ENCODE assay signal across 1 cellular context in the genomic region with DNA sequence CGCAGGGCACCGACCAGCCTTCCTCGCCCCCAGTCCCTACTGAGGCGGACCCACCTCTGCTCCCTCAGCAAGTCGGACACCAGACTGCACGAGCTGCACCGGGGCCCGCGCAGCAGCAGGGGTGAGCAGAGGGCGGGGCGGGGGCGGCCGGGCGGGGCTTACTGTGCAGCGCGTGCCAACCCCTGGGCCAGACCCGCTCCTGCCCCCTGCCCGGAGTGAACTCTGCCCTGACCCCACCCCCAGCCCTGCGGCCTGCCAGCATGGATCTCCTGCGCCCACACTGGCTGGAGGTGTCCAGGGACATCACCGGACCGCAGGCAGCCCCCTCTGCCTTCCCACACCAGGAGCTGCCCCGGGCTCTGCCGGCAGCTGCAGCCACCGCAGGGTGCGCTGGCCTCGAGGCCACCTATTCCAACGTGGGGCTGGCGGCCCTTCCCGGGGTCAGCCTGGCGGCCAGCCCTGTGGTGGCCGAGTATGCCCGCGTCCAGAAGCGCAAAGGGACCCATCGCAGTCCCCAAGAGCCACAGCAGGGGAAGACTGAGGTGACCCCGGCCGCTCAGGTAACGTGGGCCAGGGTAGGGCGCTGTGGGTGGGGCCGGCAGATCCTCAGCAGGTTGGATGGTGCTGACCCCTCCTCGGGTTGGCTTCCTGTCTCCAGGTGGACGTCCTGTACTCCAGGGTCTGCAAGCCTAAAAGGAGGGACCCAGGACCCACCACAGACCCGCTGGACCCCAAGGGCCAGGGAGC.
TF ChIP-seq lines count a peak whose summit lies in the region.

No MANE protein-coding gene starts in this region.

TF ChIP-seq in HepG2, 621 proteins besides CTCF, POLR2A, EP300 and RAD21 (continued from another document and continues in another):
- TF ChIP-seq, protein P1, sequence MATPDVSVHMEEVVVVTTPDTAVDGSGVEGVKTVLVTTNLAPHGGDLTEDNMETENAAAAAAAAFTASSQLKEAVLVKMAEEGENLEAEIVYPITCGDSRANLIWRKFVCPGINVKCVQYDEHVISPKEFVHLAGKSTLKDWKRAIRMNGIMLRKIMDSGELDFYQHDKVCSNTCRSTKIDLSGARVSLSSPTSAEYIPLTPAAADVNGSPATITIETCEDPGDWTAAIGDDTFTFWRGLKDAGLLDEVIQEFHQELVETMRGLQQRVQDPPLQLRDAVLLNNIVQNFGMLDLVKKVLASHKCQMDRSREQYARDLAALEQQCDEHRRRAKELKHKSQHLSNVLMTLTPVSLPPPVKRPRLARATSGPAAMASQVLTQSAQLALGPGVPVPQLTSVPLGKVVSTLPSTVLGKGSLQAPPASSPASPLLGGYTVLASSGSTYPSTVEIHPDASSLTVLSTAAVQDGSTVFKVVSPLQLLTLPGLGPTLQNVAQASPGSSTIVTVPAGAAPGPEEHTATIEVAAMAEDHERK (CRISPR knock-in tag; IDR thresholded peaks at IDR 0.05; ENCODE audit: low read depth): no peak
- TF ChIP-seq ZNF749 (CRISPR knock-in tag; IDR thresholded peaks at IDR 0.05; ENCODE audit: borderline replicate concordance) (peak; percentile 90; the same call in 1 of the 2 replicates), SAP130 (CRISPR knock-in tag; IDR thresholded peaks at IDR 0.05; ENCODE audit: low read depth) (peak; percentile 97), ZSCAN22 (CRISPR knock-in tag; IDR thresholded peaks at IDR 0.05) (peak; percentile 82; the same call in 1 of the 2 replicates), RARG (CRISPR knock-in tag; IDR thresholded peaks at IDR 0.05; ENCODE audit: low read depth) (no peak; the same call in 1 of the 2 replicates), TMF1 (CRISPR knock-in tag; IDR thresholded peaks at IDR 0.05; ENCODE audit: low read depth) (peak; percentile 96), ZNF879 (CRISPR knock-in tag; IDR thresholded peaks at IDR 0.05) (no peak), ZNF547 (CRISPR knock-in tag; IDR thresholded peaks at IDR 0.05) (peak; percentile 82), ZNF143 (CRISPR knock-in tag; IDR thresholded peaks at IDR 0.05) (peak; percentile 36; the same call in 1 of the 2 replicates), ZNF713 (CRISPR knock-in tag; IDR thresholded peaks at IDR 0.05) (0 out of 2 replicates have a peak, but pooled peaks have one; percentile 86), ZNF44 (CRISPR knock-in tag; IDR thresholded peaks at IDR 0.05) (peak; percentile 97), NR2F1 (CRISPR knock-in tag; IDR thresholded peaks at IDR 0.05) (peak; percentile 72 to 89), ZNF260 (CRISPR knock-in tag; IDR thresholded peaks at IDR 0.05; ENCODE audit: borderline replicate concordance, low read depth) (0 out of 2 replicates have a peak, but pooled peaks have one; percentile 62), MAFF (IDR thresholded peaks at IDR 0.05; ENCODE audit: low read depth, low read length) (no peak), TAF1 (CRISPR knock-in tag; IDR thresholded peaks at IDR 0.05) (peak; percentile 94), SOX5 (CRISPR knock-in tag; IDR thresholded peaks at IDR 0.05; ENCODE audit: borderline replicate concordance) (peak; percentile 75), CEBPB (IDR thresholded peaks at IDR 0.05; ENCODE audit: borderline replicate concordance, low read depth, low read length) (no peak), HCFC1 (IDR thresholded peaks at IDR 0.05; ENCODE audit: low read depth, low read length) (no peak), WIZ (CRISPR knock-in tag; IDR thresholded peaks at IDR 0.05) (peak; percentile 29; the same call in 1 of the 2 replicates), PITX1 (CRISPR knock-in tag; IDR thresholded peaks at IDR 0.05) (peak; percentile 80; the same call in 1 of the 2 replicates), ZNF180 (CRISPR knock-in tag; IDR thresholded peaks at IDR 0.05; ENCODE audit: borderline replicate concordance, low read depth) (peak; percentile 84; the same call in 1 of the 2 replicates), ZNF33B (CRISPR knock-in tag; IDR thresholded peaks at IDR 0.05) (peak; percentile 98), ZNF546 (CRISPR knock-in tag; conservative IDR thresholded peaks at IDR 0.05) (peak; percentile 73; the same call in 1 of the 2 replicates), FOSL1 (CRISPR knock-in tag; IDR thresholded peaks at IDR 0.05; ENCODE audit: borderline replicate concordance) (peak; percentile 30; the same call in 1 of the 2 replicates), HNRNPK (IDR thresholded peaks at IDR 0.05; ENCODE audit: low read depth, low read length, poor library complexity, severe bottlenecking) (peak; percentile 78), SRSF9 (IDR thresholded peaks at IDR 0.05; ENCODE audit: borderline replicate concordance, insufficient read depth, low read depth, low read length, poor library complexity, severe bottlenecking) (no peak)
- TF ChIP-seq, protein P2, sequence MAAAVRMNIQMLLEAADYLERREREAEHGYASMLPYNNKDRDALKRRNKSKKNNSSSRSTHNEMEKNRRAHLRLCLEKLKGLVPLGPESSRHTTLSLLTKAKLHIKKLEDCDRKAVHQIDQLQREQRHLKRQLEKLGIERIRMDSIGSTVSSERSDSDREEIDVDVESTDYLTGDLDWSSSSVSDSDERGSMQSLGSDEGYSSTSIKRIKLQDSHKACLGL (CRISPR knock-in tag; IDR thresholded peaks at IDR 0.05): peak; percentile 84
- TF ChIP-seq, protein P3, sequence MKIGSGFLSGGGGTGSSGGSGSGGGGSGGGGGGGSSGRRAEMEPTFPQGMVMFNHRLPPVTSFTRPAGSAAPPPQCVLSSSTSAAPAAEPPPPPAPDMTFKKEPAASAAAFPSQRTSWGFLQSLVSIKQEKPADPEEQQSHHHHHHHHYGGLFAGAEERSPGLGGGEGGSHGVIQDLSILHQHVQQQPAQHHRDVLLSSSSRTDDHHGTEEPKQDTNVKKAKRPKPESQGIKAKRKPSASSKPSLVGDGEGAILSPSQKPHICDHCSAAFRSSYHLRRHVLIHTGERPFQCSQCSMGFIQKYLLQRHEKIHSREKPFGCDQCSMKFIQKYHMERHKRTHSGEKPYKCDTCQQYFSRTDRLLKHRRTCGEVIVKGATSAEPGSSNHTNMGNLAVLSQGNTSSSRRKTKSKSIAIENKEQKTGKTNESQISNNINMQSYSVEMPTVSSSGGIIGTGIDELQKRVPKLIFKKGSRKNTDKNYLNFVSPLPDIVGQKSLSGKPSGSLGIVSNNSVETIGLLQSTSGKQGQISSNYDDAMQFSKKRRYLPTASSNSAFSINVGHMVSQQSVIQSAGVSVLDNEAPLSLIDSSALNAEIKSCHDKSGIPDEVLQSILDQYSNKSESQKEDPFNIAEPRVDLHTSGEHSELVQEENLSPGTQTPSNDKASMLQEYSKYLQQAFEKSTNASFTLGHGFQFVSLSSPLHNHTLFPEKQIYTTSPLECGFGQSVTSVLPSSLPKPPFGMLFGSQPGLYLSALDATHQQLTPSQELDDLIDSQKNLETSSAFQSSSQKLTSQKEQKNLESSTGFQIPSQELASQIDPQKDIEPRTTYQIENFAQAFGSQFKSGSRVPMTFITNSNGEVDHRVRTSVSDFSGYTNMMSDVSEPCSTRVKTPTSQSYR (CRISPR knock-in tag; IDR thresholded peaks at IDR 0.05; ENCODE audit: borderline replicate concordance): peak; percentile 96
- TF ChIP-seq, protein P4, sequence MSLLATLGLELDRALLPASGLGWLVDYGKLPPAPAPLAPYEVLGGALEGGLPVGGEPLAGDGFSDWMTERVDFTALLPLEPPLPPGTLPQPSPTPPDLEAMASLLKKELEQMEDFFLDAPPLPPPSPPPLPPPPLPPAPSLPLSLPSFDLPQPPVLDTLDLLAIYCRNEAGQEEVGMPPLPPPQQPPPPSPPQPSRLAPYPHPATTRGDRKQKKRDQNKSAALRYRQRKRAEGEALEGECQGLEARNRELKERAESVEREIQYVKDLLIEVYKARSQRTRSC (CRISPR knock-in tag; IDR thresholded peaks at IDR 0.05; ENCODE audit: low read depth): peak; percentile 97
- TF ChIP-seq, protein P5, sequence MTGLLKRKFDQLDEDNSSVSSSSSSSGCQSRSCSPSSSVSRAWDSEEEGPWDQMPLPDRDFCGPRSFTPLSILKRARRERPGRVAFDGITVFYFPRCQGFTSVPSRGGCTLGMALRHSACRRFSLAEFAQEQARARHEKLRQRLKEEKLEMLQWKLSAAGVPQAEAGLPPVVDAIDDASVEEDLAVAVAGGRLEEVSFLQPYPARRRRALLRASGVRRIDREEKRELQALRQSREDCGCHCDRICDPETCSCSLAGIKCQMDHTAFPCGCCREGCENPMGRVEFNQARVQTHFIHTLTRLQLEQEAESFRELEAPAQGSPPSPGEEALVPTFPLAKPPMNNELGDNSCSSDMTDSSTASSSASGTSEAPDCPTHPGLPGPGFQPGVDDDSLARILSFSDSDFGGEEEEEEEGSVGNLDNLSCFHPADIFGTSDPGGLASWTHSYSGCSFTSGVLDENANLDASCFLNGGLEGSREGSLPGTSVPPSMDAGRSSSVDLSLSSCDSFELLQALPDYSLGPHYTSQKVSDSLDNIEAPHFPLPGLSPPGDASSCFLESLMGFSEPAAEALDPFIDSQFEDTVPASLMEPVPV (CRISPR knock-in tag; IDR thresholded peaks at IDR 0.05): peak; percentile 26; the same call in 1 of the 2 replicates
- TF ChIP-seq, protein P6, sequence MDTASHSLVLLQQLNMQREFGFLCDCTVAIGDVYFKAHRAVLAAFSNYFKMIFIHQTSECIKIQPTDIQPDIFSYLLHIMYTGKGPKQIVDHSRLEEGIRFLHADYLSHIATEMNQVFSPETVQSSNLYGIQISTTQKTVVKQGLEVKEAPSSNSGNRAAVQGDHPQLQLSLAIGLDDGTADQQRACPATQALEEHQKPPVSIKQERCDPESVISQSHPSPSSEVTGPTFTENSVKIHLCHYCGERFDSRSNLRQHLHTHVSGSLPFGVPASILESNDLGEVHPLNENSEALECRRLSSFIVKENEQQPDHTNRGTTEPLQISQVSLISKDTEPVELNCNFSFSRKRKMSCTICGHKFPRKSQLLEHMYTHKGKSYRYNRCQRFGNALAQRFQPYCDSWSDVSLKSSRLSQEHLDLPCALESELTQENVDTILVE (CRISPR knock-in tag; IDR thresholded peaks at IDR 0.05): no peak; the same call in 1 of the 2 replicates
- TF ChIP-seq, protein P7, sequence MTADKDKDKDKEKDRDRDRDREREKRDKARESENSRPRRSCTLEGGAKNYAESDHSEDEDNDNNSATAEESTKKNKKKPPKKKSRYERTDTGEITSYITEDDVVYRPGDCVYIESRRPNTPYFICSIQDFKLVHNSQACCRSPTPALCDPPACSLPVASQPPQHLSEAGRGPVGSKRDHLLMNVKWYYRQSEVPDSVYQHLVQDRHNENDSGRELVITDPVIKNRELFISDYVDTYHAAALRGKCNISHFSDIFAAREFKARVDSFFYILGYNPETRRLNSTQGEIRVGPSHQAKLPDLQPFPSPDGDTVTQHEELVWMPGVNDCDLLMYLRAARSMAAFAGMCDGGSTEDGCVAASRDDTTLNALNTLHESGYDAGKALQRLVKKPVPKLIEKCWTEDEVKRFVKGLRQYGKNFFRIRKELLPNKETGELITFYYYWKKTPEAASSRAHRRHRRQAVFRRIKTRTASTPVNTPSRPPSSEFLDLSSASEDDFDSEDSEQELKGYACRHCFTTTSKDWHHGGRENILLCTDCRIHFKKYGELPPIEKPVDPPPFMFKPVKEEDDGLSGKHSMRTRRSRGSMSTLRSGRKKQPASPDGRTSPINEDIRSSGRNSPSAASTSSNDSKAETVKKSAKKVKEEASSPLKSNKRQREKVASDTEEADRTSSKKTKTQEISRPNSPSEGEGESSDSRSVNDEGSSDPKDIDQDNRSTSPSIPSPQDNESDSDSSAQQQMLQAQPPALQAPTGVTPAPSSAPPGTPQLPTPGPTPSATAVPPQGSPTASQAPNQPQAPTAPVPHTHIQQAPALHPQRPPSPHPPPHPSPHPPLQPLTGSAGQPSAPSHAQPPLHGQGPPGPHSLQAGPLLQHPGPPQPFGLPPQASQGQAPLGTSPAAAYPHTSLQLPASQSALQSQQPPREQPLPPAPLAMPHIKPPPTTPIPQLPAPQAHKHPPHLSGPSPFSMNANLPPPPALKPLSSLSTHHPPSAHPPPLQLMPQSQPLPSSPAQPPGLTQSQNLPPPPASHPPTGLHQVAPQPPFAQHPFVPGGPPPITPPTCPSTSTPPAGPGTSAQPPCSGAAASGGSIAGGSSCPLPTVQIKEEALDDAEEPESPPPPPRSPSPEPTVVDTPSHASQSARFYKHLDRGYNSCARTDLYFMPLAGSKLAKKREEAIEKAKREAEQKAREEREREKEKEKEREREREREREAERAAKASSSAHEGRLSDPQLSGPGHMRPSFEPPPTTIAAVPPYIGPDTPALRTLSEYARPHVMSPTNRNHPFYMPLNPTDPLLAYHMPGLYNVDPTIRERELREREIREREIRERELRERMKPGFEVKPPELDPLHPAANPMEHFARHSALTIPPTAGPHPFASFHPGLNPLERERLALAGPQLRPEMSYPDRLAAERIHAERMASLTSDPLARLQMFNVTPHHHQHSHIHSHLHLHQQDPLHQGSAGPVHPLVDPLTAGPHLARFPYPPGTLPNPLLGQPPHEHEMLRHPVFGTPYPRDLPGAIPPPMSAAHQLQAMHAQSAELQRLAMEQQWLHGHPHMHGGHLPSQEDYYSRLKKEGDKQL (CRISPR knock-in tag; IDR thresholded peaks at IDR 0.05; ENCODE audit: low read depth): peak; percentile 41; the same call in 1 of the 2 replicates
- TF ChIP-seq, protein P8, sequence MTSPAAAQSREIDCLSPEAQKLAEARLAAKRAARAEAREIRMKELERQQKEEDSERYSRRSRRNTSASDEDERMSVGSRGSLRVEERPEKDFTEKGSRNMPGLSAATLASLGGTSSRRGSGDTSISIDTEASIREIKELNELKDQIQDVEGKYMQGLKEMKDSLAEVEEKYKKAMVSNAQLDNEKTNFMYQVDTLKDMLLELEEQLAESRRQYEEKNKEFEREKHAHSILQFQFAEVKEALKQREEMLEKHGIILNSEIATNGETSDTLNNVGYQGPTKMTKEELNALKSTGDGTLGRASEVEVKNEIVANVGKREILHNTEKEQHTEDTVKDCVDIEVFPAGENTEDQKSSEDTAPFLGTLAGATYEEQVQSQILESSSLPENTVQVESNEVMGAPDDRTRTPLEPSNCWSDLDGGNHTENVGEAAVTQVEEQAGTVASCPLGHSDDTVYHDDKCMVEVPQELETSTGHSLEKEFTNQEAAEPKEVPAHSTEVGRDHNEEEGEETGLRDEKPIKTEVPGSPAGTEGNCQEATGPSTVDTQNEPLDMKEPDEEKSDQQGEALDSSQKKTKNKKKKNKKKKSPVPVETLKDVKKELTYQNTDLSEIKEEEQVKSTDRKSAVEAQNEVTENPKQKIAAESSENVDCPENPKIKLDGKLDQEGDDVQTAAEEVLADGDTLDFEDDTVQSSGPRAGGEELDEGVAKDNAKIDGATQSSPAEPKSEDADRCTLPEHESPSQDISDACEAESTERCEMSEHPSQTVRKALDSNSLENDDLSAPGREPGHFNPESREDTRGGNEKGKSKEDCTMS (CRISPR knock-in tag; conservative IDR thresholded peaks at IDR 0.05): peak; percentile 46; the same call in 1 of the 2 replicates
